In the genomic region with DNA sequence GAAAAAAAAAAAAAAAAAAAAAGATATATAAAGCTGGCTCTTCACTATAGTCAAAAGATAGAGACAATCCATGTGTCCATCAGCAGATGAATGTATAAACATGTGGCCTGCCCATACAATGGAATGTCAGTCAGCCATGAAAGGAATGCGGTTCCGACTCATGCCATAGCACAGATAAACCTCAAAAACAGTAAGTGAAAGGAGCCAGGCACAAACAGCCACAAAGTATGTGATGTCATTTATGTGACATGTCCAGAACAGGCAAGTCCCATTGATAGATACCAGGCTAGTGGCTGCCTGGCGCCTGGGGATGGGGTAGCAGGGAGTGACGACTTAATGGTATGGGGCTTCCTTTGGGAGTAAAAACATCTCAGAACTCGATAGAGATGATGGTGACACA, we compare ENCODE assay signal across 9 cellular contexts.
A peak's percentile ranks its signal among the peaks of the same experiment; 100 is the strongest.
DNase-seq lines count a peak whose midpoint lies in the region; ATAC-seq and TF ChIP-seq lines count a peak whose summit lies in the region.
"Had no signal": no experiment of that assay in that cellular context is flagged by ENCODE, and none has a peak within 500 bp of the region (broad histone marks: within the 10 kb centered on the region; RNA-seq: fewer than 3 reads in every experiment).

No MANE protein-coding gene starts in this region.

- H3K27ac ChIP-seq in foreskin keratinocyte (peak overlapping the region; percentile 93), suprapubic skin (peak overlapping the region; percentile 70), Peyer's patch (no peak overlapping the region)
- H3K27ac ChIP-seq: KMS-11 had no signal

- H3K9me3 ChIP-seq in suprapubic skin, result no peaks in the 10 kb centered on the region
- H3K9me3 ChIP-seq in Peyer's patch, result no peaks in the 10 kb centered on the region

- WGBS in suprapubic skin, result 66% methylated on average over 5 of the region's 5 CpGs

- no peak overlapping the region for H3K4me3 ChIP-seq in suprapubic skin
- H3K4me3 ChIP-seq in Peyer's patch, result no peak overlapping the region

- H3K27me3 ChIP-seq in foreskin keratinocyte (no peaks in the 10 kb centered on the region), suprapubic skin (no peaks in the 10 kb centered on the region), Peyer's patch (no peaks in the 10 kb centered on the region)

- peaks cover 33% of the 10 kb centered on the region for H3K4me1 ChIP-seq in foreskin keratinocyte
- peaks cover 46% of the 10 kb centered on the region for H3K4me1 ChIP-seq in suprapubic skin
- H3K4me1 ChIP-seq in Peyer's patch, result peaks cover 0 to 45% (median 0%) of the 10 kb centered on the region in 4 donors

- TF ChIP-seq POLR2A in suprapubic skin (IDR thresholded peaks at IDR 0.05) (no peak), Peyer's patch (IDR thresholded peaks at IDR 0.05) (no peak)

- no peak for ATAC-seq in foreskin keratinocyte
- no peak for ATAC-seq in HG03439 (IDR thresholded peaks at IDR 0.05; ENCODE audit: unreplicated experiment)

- H3K36me3 ChIP-seq in suprapubic skin, result no peaks in the 10 kb centered on the region
- no peaks in the 10 kb centered on the region for H3K36me3 ChIP-seq in Peyer's patch

- DNase-seq in HS-27A (ENCODE audit: low read depth) (peak; percentile 88), astrocyte of the hippocampus (ENCODE audit: low read depth, low spot score) (peak; percentile 88), foreskin keratinocyte (peak; percentile 68 to 82), suprapubic skin (ENCODE audit: low spot score in 2 of 2) (no peak), Peyer's patch (no peak), HuH-7 (ENCODE audit: low spot score) (no peak)
- DNase-seq: H7 had no signal

- no peak for TF ChIP-seq EP300 in suprapubic skin (IDR thresholded peaks at IDR 0.05)

- TF ChIP-seq CTCF in foreskin keratinocyte (conservative IDR thresholded peaks at IDR 0.05) (no peak), suprapubic skin (IDR thresholded peaks at IDR 0.05) (no peak), Peyer's patch (IDR thresholded peaks at IDR 0.05) (no peak)

Comparison
In these comparisons a context has a peak if more than half of its experiments do, and no peak if none do; other contexts are left out.
1. DNase-seq: peak in HS-27A (single experiment), astrocyte of the hippocampus (single experiment) and foreskin keratinocyte (2 of 2); none in suprapubic skin (0 of 2), Peyer's patch (0 of 3) and HuH-7 (single experiment).
2. H3K27ac ChIP-seq: peak in foreskin keratinocyte (single experiment) and suprapubic skin (single experiment); none in Peyer's patch (0 of 4).